In the genomic region with DNA sequence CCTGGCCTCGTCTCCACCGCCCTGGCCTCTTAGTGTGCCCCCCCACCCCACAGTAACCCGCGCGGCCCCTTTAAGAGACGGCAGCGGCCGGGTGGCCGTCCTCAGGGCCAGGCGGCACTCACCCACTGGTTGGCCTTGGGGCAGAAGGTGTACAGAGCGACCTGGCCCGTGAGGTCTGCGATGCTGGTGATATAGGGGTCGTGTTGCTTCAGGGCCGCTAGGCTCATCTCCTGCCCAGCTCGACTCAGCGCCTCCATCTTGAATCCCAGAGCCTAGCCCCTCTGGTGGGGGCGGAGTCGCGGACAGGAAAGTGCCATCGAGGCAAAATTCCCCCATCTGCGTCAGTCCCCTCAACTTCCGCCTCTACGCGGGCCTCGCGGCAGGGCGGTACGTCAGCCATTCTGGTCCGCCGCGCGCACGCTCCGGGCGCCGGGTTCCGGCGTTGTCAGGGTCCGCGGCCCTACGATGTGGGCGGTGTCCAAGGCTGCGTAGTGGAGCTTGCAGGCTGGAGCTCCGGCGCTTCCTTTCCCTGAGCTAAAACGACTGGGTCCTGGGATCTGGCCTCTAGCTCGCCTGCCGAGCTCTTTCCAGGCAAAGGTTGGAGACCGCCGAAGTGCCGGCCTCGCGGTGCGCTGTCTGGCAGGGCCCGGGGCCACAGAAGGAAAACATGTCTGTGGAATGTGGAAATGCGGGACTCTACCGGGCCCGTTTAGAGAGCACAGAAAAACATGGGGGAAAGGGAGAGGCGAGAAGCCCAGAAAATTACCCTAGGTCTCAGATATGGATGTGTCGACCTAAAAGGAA, we compare ENCODE assay signal across 1 cellular context.
TF ChIP-seq lines count a peak whose summit lies in the region.

A gene (minus strand): TSS at position 283 of the 804 bp plus-strand sequence. CDS start 26 bp downstream, at position 257.

TF ChIP-seq in HepG2, 621 proteins besides CTCF, POLR2A, EP300 and RAD21 (continued from another document and continues in another):
- TF ChIP-seq, protein P1, sequence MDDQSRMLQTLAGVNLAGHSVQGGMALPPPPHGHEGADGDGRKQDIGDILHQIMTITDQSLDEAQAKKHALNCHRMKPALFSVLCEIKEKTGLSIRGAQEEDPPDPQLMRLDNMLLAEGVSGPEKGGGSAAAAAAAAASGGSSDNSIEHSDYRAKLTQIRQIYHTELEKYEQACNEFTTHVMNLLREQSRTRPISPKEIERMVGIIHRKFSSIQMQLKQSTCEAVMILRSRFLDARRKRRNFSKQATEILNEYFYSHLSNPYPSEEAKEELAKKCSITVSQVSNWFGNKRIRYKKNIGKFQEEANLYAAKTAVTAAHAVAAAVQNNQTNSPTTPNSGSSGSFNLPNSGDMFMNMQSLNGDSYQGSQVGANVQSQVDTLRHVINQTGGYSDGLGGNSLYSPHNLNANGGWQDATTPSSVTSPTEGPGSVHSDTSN (CRISPR knock-in tag; IDR thresholded peaks at IDR 0.05; ENCODE audit: borderline replicate concordance): peak; percentile 91
- TF ChIP-seq ZBTB7B (CRISPR knock-in tag; IDR thresholded peaks at IDR 0.05) (peak; percentile 83; the same call in 1 of the 2 replicates), RXRA (CRISPR knock-in tag; IDR thresholded peaks at IDR 0.05) (peak; percentile 88), HNRNPK (IDR thresholded peaks at IDR 0.05; ENCODE audit: low read depth, low read length, poor library complexity, severe bottlenecking) (peak; percentile 4), ZNF550 (CRISPR knock-in tag; IDR thresholded peaks at IDR 0.05; ENCODE audit: borderline replicate concordance) (peak; percentile 77; the same call in 1 of the 2 replicates), HNRNPH1 (optimal IDR thresholded peaks at IDR 0.05; ENCODE audit: low read depth, low read length) (no peak), HOXA9 (CRISPR knock-in tag; IDR thresholded peaks at IDR 0.05; ENCODE audit: borderline replicate concordance) (peak; percentile 60; the same call in 1 of the 2 replicates), GZF1 (CRISPR knock-in tag; IDR thresholded peaks at IDR 0.05) (peak; percentile 86; the same call in 1 of the 2 replicates), NRL (CRISPR knock-in tag; IDR thresholded peaks at IDR 0.05; ENCODE audit: borderline replicate concordance) (peak; percentile 95; the same call in 1 of the 2 replicates), ZNF333 (CRISPR knock-in tag; IDR thresholded peaks at IDR 0.05; ENCODE audit: borderline replicate concordance) (peak; percentile 98; the same call in 1 of the 2 replicates), TCF7L2 (IDR thresholded peaks at IDR 0.05; ENCODE audit: low read depth, low read length) (no peak), SRSF1 (optimal IDR thresholded peaks at IDR 0.05; ENCODE audit: low read depth, low read length) (peak; percentile 78), GFI1 (CRISPR knock-in tag; IDR thresholded peaks at IDR 0.05; ENCODE audit: borderline replicate concordance) (peak; percentile 80), NR1H2 (CRISPR knock-in tag; IDR thresholded peaks at IDR 0.05; ENCODE audit: borderline replicate concordance, low read depth) (0 out of 2 replicates have a peak, but pooled peaks have one; percentile 30), ZNF567 (CRISPR knock-in tag; IDR thresholded peaks at IDR 0.05; ENCODE audit: borderline replicate concordance) (peak; percentile 96; the same call in 1 of the 2 replicates), ZFYVE20 (CRISPR knock-in tag; IDR thresholded peaks at IDR 0.05; ENCODE audit: borderline replicate concordance, low read depth) (0 out of 2 replicates have a peak, but pooled peaks have one; percentile 23), RFX3 (CRISPR knock-in tag; IDR thresholded peaks at IDR 0.05) (peak; percentile 19; the same call in 1 of the 2 replicates), TBX3 (IDR thresholded peaks at IDR 0.05; ENCODE audit: borderline replicate concordance) (peak; percentile 63; the same call in 1 of the 2 replicates), ZFP36L2 (CRISPR knock-in tag; IDR thresholded peaks at IDR 0.05) (no peak), KDM1A (CRISPR knock-in tag; IDR thresholded peaks at IDR 0.05) (0 out of 2 replicates have a peak, but pooled peaks have one; percentile 14), GATAD2A (CRISPR knock-in tag; IDR thresholded peaks at IDR 0.05) (peak; percentile 93), ZNF780A (CRISPR knock-in tag; IDR thresholded peaks at IDR 0.05) (0 out of 2 replicates have a peak, but pooled peaks have one; percentile 81), SATB2 (CRISPR knock-in tag; IDR thresholded peaks at IDR 0.05) (no peak), GABPA (IDR thresholded peaks at IDR 0.05; ENCODE audit: low read depth, low read length) (peak; percentile 100), GABPA (CRISPR knock-in tag; IDR thresholded peaks at IDR 0.05; ENCODE audit: low read depth) (peak; percentile 99), NR2F2 (IDR thresholded peaks at IDR 0.05; ENCODE audit: borderline replicate concordance, low read depth) (0 out of 2 replicates have a peak, but pooled peaks have one; percentile 35), NFE2 (CRISPR knock-in tag; IDR thresholded peaks at IDR 0.05) (no peak), MAF1 (CRISPR knock-in tag; IDR thresholded peaks at IDR 0.05; ENCODE audit: borderline replicate concordance) (peak; percentile 97), EEA1 (CRISPR knock-in tag; IDR thresholded peaks at IDR 0.05; ENCODE audit: borderline replicate concordance) (peak; percentile 68; the same call in 1 of the 2 replicates), ZNF616 (CRISPR knock-in tag; IDR thresholded peaks at IDR 0.05; ENCODE audit: low read depth) (peak; percentile 89), NFRKB (IDR thresholded peaks at IDR 0.05) (peak; percentile 85), TMF1 (CRISPR knock-in tag; IDR thresholded peaks at IDR 0.05; ENCODE audit: low read depth) (peak; percentile 87; the same call in 1 of the 2 replicates), KLF9 (CRISPR knock-in tag; IDR thresholded peaks at IDR 0.05; ENCODE audit: low read depth) (peak; percentile 96; the same call in 1 of the 2 replicates), ZNF83 (CRISPR knock-in tag; IDR thresholded peaks at IDR 0.05; ENCODE audit: borderline replicate concordance) (peak; percentile 90; the same call in 1 of the 2 replicates), ZNF703 (CRISPR knock-in tag; IDR thresholded peaks at IDR 0.05; ENCODE audit: borderline replicate concordance) (0 out of 2 replicates have a peak, but pooled peaks have one; percentile 35), ELF3 (CRISPR knock-in tag; IDR thresholded peaks at IDR 0.05) (peak; percentile 90), NAIF1 (CRISPR knock-in tag; IDR thresholded peaks at IDR 0.05; ENCODE audit: borderline replicate concordance) (peak; percentile 95), ZNF136 (CRISPR knock-in tag; IDR thresholded peaks at IDR 0.05; ENCODE audit: low read depth) (peak; percentile 80), ZNF180 (CRISPR knock-in tag; IDR thresholded peaks at IDR 0.05; ENCODE audit: borderline replicate concordance, low read depth) (peak; percentile 94), MZF1 (CRISPR knock-in tag; IDR thresholded peaks at IDR 0.05; ENCODE audit: borderline replicate concordance) (peak; percentile 94; the same call in 1 of the 2 replicates), ZFP62 (CRISPR knock-in tag; IDR thresholded peaks at IDR 0.05) (no peak), RELA (CRISPR knock-in tag; IDR thresholded peaks at IDR 0.05) (peak; percentile 91), ZNF343 (CRISPR knock-in tag; IDR thresholded peaks at IDR 0.05) (peak; percentile 95; the same call in 1 of the 2 replicates), XBP1 (CRISPR knock-in tag; IDR thresholded peaks at IDR 0.05) (no peak), ZNF713 (CRISPR knock-in tag; IDR thresholded peaks at IDR 0.05) (peak; percentile 79; the same call in 1 of the 2 replicates), STAG1 (CRISPR knock-in tag; IDR thresholded peaks at IDR 0.05) (no peak), BRCA1 (CRISPR knock-in tag; IDR thresholded peaks at IDR 0.05) (peak; percentile 98; the same call in 1 of the 2 replicates), SRSF9 (IDR thresholded peaks at IDR 0.05; ENCODE audit: borderline replicate concordance, insufficient read depth, low read depth, low read length, poor library complexity, severe bottlenecking) (no peak), SSRP1 (CRISPR knock-in tag; IDR thresholded peaks at IDR 0.05) (peak; percentile 94; the same call in 1 of the 2 replicates), ZNF382 (CRISPR knock-in tag; IDR thresholded peaks at IDR 0.05; ENCODE audit: borderline replicate concordance) (no peak)
- TF ChIP-seq, protein P2, sequence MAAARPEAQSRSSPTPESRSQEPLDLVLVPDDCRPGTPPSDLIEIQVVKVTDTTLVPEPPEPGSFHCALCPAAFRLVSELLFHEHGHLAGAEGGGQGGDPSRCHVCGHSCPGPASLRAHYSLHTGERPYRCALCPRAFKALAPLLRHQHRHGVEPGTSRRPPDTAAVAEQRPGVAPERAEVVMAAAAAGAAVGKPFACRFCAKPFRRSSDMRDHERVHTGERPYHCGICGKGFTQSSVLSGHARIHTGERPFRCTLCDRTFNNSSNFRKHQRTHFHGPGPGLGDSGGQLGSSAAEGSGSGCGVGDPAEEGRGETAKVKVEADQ (CRISPR knock-in tag; IDR thresholded peaks at IDR 0.05; ENCODE audit: borderline replicate concordance): peak; percentile 98
- TF ChIP-seq, protein P3, sequence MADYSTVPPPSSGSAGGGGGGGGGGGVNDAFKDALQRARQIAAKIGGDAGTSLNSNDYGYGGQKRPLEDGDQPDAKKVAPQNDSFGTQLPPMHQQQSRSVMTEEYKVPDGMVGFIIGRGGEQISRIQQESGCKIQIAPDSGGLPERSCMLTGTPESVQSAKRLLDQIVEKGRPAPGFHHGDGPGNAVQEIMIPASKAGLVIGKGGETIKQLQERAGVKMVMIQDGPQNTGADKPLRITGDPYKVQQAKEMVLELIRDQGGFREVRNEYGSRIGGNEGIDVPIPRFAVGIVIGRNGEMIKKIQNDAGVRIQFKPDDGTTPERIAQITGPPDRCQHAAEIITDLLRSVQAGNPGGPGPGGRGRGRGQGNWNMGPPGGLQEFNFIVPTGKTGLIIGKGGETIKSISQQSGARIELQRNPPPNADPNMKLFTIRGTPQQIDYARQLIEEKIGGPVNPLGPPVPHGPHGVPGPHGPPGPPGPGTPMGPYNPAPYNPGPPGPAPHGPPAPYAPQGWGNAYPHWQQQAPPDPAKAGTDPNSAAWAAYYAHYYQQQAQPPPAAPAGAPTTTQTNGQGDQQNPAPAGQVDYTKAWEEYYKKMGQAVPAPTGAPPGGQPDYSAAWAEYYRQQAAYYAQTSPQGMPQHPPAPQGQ (CRISPR knock-in tag; IDR thresholded peaks at IDR 0.05; ENCODE audit: borderline replicate concordance): no peak
- TF ChIP-seq, protein P4, sequence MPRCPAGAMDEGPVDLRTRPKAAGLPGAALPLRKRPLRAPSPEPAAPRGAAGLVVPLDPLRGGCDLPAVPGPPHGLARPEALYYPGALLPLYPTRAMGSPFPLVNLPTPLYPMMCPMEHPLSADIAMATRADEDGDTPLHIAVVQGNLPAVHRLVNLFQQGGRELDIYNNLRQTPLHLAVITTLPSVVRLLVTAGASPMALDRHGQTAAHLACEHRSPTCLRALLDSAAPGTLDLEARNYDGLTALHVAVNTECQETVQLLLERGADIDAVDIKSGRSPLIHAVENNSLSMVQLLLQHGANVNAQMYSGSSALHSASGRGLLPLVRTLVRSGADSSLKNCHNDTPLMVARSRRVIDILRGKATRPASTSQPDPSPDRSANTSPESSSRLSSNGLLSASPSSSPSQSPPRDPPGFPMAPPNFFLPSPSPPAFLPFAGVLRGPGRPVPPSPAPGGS (CRISPR knock-in tag; IDR thresholded peaks at IDR 0.05): 0 out of 2 replicates have a peak, but pooled peaks have one; percentile 42
- TF ChIP-seq, protein P5, sequence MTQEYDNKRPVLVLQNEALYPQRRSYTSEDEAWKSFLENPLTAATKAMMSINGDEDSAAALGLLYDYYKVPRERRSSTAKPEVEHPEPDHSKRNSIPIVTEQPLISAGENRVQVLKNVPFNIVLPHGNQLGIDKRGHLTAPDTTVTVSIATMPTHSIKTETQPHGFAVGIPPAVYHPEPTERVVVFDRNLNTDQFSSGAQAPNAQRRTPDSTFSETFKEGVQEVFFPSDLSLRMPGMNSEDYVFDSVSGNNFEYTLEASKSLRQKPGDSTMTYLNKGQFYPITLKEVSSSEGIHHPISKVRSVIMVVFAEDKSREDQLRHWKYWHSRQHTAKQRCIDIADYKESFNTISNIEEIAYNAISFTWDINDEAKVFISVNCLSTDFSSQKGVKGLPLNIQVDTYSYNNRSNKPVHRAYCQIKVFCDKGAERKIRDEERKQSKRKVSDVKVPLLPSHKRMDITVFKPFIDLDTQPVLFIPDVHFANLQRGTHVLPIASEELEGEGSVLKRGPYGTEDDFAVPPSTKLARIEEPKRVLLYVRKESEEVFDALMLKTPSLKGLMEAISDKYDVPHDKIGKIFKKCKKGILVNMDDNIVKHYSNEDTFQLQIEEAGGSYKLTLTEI (CRISPR knock-in tag; conservative IDR thresholded peaks at IDR 0.05): no peak
- TF ChIP-seq, protein P6, sequence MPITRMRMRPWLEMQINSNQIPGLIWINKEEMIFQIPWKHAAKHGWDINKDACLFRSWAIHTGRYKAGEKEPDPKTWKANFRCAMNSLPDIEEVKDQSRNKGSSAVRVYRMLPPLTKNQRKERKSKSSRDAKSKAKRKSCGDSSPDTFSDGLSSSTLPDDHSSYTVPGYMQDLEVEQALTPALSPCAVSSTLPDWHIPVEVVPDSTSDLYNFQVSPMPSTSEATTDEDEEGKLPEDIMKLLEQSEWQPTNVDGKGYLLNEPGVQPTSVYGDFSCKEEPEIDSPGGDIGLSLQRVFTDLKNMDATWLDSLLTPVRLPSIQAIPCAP (CRISPR knock-in tag; IDR thresholded peaks at IDR 0.05; ENCODE audit: low read depth): 0 out of 2 replicates have a peak, but pooled peaks have one; percentile 66
- TF ChIP-seq, protein P7, sequence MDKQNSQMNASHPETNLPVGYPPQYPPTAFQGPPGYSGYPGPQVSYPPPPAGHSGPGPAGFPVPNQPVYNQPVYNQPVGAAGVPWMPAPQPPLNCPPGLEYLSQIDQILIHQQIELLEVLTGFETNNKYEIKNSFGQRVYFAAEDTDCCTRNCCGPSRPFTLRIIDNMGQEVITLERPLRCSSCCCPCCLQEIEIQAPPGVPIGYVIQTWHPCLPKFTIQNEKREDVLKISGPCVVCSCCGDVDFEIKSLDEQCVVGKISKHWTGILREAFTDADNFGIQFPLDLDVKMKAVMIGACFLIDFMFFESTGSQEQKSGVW (CRISPR knock-in tag; IDR thresholded peaks at IDR 0.05; ENCODE audit: borderline replicate concordance): peak; percentile 24; the same call in 1 of the 2 replicates
- TF ChIP-seq, protein P8, sequence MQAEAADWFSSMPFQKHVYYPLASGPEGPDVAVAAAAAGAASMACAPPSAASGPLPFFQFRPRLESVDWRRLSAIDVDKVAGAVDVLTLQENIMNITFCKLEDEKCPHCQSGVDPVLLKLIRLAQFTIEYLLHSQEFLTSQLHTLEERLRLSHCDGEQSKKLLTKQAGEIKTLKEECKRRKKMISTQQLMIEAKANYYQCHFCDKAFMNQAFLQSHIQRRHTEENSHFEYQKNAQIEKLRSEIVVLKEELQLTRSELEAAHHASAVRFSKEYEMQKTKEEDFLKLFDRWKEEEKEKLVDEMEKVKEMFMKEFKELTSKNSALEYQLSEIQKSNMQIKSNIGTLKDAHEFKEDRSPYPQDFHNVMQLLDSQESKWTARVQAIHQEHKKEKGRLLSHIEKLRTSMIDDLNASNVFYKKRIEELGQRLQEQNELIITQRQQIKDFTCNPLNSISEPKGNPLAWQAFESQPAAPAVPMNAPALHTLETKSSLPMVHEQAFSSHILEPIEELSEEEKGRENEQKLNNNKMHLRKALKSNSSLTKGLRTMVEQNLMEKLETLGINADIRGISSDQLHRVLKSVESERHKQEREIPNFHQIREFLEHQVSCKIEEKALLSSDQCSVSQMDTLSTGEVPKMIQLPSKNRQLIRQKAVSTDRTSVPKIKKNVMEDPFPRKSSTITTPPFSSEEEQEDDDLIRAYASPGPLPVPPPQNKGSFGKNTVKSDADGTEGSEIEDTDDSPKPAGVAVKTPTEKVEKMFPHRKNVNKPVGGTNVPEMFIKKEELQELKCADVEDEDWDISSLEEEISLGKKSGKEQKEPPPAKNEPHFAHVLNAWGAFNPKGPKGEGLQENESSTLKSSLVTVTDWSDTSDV (CRISPR knock-in tag; IDR thresholded peaks at IDR 0.05): peak; percentile 91; the same call in 1 of the 2 replicates
